Comparison of ENCODE assay signal across 20 cellular contexts in genomic region chr15:68629519-68630204, GRCh38. TPM values are rescaled to one million over a fixed set of nuclear protein-coding genes. Genes with fewer than 3 reads are reported as not detected.
A peak's percentile ranks its signal among the peaks of the same experiment; 100 is the strongest.
DNase-seq lines count a peak whose midpoint lies in the region; TF ChIP-seq lines count a peak whose summit lies in the region.
"Had no signal": no experiment of that assay in that cellular context is flagged by ENCODE, and none has a peak within 500 bp of the region (broad histone marks: within the 10 kb centered on the region; RNA-seq: fewer than 3 reads in every experiment).

No MANE protein-coding gene starts in this region.

- H3K9me3 ChIP-seq in BLaER1: no peaks in the 10 kb centered on the region
- H3K9me3 ChIP-seq: adrenal gland, lower lobe of right lung had no signal

- peaks cover 42% of the 10 kb centered on the region for H3K4me1 Mint-ChIP-seq in glutamatergic neuron (ENCODE audit: low read depth, unreplicated experiment)

- no peaks in the 10 kb centered on the region for H3K36me3 ChIP-seq in BLaER1
- H3K36me3 ChIP-seq: adrenal gland, lower lobe of right lung had no signal

- H3K27me3 ChIP-seq in BLaER1: no peaks in the 10 kb centered on the region
- H3K27me3 ChIP-seq: adrenal gland had no signal

- peak overlapping the region; percentile 52 for H3K9ac ChIP-seq in BLaER1

- H3K9me3 Mint-ChIP-seq in glutamatergic neuron (ENCODE audit: unreplicated experiment): peaks cover 2% of the 10 kb centered on the region

- no peak for TF ChIP-seq CTCF in glutamatergic neuron (IDR thresholded peaks at IDR 0.05; ENCODE audit: partially characterized antibody, unreplicated experiment)

- H3K4me3 Mint-ChIP-seq in glutamatergic neuron (ENCODE audit: unreplicated experiment): no peak overlapping the region
- H3K4me3 Mint-ChIP-seq: activated CD8-positive, alpha-beta T cell treated with anti-CD3 and anti-CD28 coated beads, Interleukin-2, amount 10 ng/mL, durations not matched to agents 7 days and 5 days had no signal

- DNase-seq in COR-L47 (lab: John Stamatoyannopoulos, UW) (peak; percentile 87), NCI-H2029 (lab: John Stamatoyannopoulos, UW) (peak; percentile 62), glutamatergic neuron (no peak), AG08395 (ENCODE audit: low spot score) (no peak), amniotic stem cell (lab: John Stamatoyannopoulos, UW) (no peak), Ammon's horn (ENCODE audit: low spot score) (no peak)
- DNase-seq: activated CD4-positive, alpha-beta T cell treated with anti-CD3 and anti-CD28 coated beads for 1 hour; activated CD8-positive, alpha-beta T cell treated with anti-CD3 and anti-CD28 coated beads, Interleukin-2, amount 10 ng/mL, durations not matched to agents 7 days and 5 days; activated naive CD4-positive, alpha-beta T cell; adrenal gland; cortex of kidney; GOT3; lower lobe of right lung; NCI-H187 treated with DMSO at 0.1 percent for 48 hours; NCI-H774; nucleus accumbens; OCI-M1; stimulated activated naive CD4-positive, alpha-beta T cell treated with Interleukin-2 at 50 U/mL for 16 hours had no signal

- H3K27ac ChIP-seq in BLaER1: peak overlapping the region; percentile 76; the same call in 1 of the 2 replicates
- H3K27ac ChIP-seq: adrenal gland, lower lobe of right lung had no signal

- peak overlapping the region; percentile 22 for H3K27ac Mint-ChIP-seq in glutamatergic neuron (ENCODE audit: unreplicated experiment)
- H3K27ac Mint-ChIP-seq: activated CD8-positive, alpha-beta T cell treated with anti-CD3 and anti-CD28 coated beads, Interleukin-2, amount 10 ng/mL, durations not matched to agents 7 days and 5 days had no signal

- H3K4me2 ChIP-seq in BLaER1: peak overlapping the region; percentile 93
- H3K4me2 ChIP-seq: smooth muscle cell had no signal

- H3K36me3 Mint-ChIP-seq in glutamatergic neuron (ENCODE audit: unreplicated experiment): no peaks in the 10 kb centered on the region

- no peaks in the 10 kb centered on the region for H4K20me1 ChIP-seq in BLaER1

- peaks cover 7% of the 10 kb centered on the region for H3K27me3 Mint-ChIP-seq in glutamatergic neuron (ENCODE audit: unreplicated experiment)

- no peak overlapping the region for H3K4me3 ChIP-seq in BLaER1
- H3K4me3 ChIP-seq: adrenal gland, lower lobe of right lung, smooth muscle cell had no signal

- H3K4me1 ChIP-seq in BLaER1: peaks cover 99% of the 10 kb centered on the region
- H3K4me1 ChIP-seq: adrenal gland had no signal

RNA-seq across cellular contexts. Expression of gene CORO2B, which starts 50.9 kb away (rescaled TPM):
- total RNA-seq in glutamatergic neuron (ENCODE audit: unreplicated experiment): 16.3 TPM
- total RNA-seq: activated CD8-positive, alpha-beta T cell treated with anti-CD3 and anti-CD28 coated beads, Interleukin-2, amount 10 ng/mL, durations not matched to agents 7 days and 5 days had no signal

Comparison
In these comparisons a context has a peak if more than half of its experiments do, and no peak if none do; other contexts are left out.
1. DNase-seq: peak in COR-L47 (single experiment) and NCI-H2029 (single experiment); none in glutamatergic neuron (single experiment), AG08395 (single experiment), amniotic stem cell (single experiment) and Ammon's horn (single experiment).